In the genomic region with DNA sequence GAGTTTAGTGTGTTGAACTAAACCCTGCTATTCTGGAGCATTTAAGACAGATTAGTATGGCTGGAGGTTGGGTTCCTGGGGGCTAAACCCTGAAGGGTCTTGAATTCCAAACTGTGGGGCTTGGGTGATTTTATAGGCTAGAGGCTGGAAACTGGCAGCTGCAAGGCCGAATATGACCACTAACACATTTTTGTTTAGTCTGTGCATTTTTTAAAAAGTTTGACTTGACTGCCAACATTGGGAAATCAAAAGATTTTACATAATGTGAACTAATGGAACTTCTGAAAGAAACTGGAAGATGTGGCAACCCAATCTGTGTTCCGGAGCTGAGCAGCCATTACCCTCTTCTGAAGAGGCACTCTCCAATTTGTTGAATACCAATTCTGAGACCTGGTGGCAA, we compare ENCODE assay signal across 17 cellular contexts. TPM values are rescaled to one million over a fixed set of nuclear protein-coding genes. Genes with fewer than 3 reads are reported as not detected.
DNase-seq lines count a peak whose midpoint lies in the region; ATAC-seq, FAIRE-seq and TF ChIP-seq lines count a peak whose summit lies in the region.
"Had no signal": no experiment of that assay in that cellular context is flagged by ENCODE, and none has a peak within 500 bp of the region (broad histone marks: within the 10 kb centered on the region; RNA-seq: fewer than 3 reads in every experiment).

No MANE protein-coding gene starts in this region.

- TF ChIP-seq RAD21 in HepG2 (CRISPR knock-in tag; IDR thresholded peaks at IDR 0.05) = no peak

- H3K27me3 Mint-ChIP-seq in glutamatergic neuron (ENCODE audit: unreplicated experiment) = peaks cover 11% of the 10 kb centered on the region
- H3K27me3 Mint-ChIP-seq: activated naive CD4-positive, alpha-beta T cell treated with anti-CD3 and anti-CD28 coated beads, Interleukin-2, amount 10 ng/mL, durations not matched to agents 7 days and 5 days had no signal

- TF ChIP-seq CTCF in HepG2 (CRISPR knock-in tag; IDR thresholded peaks at IDR 0.05) (no peak), right lobe of liver (IDR thresholded peaks at IDR 0.05) (no peak), glutamatergic neuron (IDR thresholded peaks at IDR 0.05; ENCODE audit: partially characterized antibody, unreplicated experiment) (no peak)

- ATAC-seq in HepG2 = no peak
- no peak for ATAC-seq in right lobe of liver
- ATAC-seq: body of pancreas, pancreas had no signal

- 91% methylated on average over 2 of the region's 2 CpGs for WGBS in HepG2 (ENCODE audit: low lambda C conversion rate)
- WGBS in right lobe of liver (ENCODE audit: insufficient coverage, low coverage, low lambda C conversion rate, missing lambda C conversion rate) = 34% methylated on average over 2 of the region's 2 CpGs

- peaks cover 19% of the 10 kb centered on the region for H3K36me3 Mint-ChIP-seq in glutamatergic neuron (ENCODE audit: unreplicated experiment)

- no peaks in the 10 kb centered on the region for H3K9me3 ChIP-seq in HepG2 (ENCODE audit: low read length)
- no peaks in the 10 kb centered on the region for H3K9me3 ChIP-seq in right lobe of liver
- H3K9me3 ChIP-seq: body of pancreas, pancreas, SJSA1, tibial nerve had no signal

- H3K27ac ChIP-seq in HepG2 (ENCODE audit: extremely low read length, insufficient read depth, low read length) = no peak overlapping the region
- H3K27ac ChIP-seq in right lobe of liver = no peak overlapping the region
- H3K27ac ChIP-seq: body of pancreas, pancreas, SJSA1, tibial nerve had no signal

- no peak overlapping the region for H3K4me3 Mint-ChIP-seq in glutamatergic neuron (ENCODE audit: unreplicated experiment)
- H3K4me3 Mint-ChIP-seq: activated naive CD4-positive, alpha-beta T cell treated with anti-CD3 and anti-CD28 coated beads, Interleukin-2, amount 10 ng/mL, durations not matched to agents 7 days and 5 days had no signal

- peaks cover 17% of the 10 kb centered on the region for H3K9me3 Mint-ChIP-seq in glutamatergic neuron (ENCODE audit: unreplicated experiment)

- no peak overlapping the region for H3K9ac ChIP-seq in HepG2 (ENCODE audit: insufficient read depth, low read depth, low read length)

- H2AFZ ChIP-seq in HepG2 (ENCODE audit: low read length) = no peak overlapping the region

- TSS peak; percentile 44 for BruUV-seq in HepG2 (replicated peaks; lab: Mats Ljungman, UMichigan)

- H4K20me1 ChIP-seq in HepG2 (ENCODE audit: insufficient read depth, low read length) = peaks cover 14% of the 10 kb centered on the region; the same call in 1 of the 2 replicates

- H3K4me1 Mint-ChIP-seq in glutamatergic neuron (ENCODE audit: low read depth, unreplicated experiment) = no peaks in the 10 kb centered on the region

- intact Hi-C loops in HepG2 (cut with micrococcal nuclease; ENCODE audit: unreplicated experiment) = no loop called here
- intact Hi-C loops in right lobe of liver (cut with DNase I) = no loop called here

- no peak for TF ChIP-seq EP300 in HepG2 (IDR thresholded peaks at IDR 0.05; ENCODE audit: low read depth in 2 of 2, low read length in 2 of 2)
- TF ChIP-seq EP300 in HepG2 (CRISPR knock-in tag; IDR thresholded peaks at IDR 0.05; ENCODE audit: borderline replicate concordance) = no peak

- H3K27me3 ChIP-seq in HepG2 (ENCODE audit: control insufficient read depth in 1 of 2, insufficient read depth in 2 of 2, low read length in 2 of 2) (no peaks in the 10 kb centered on the region), right lobe of liver (no peaks in the 10 kb centered on the region)
- H3K27me3 ChIP-seq: body of pancreas, dorsolateral prefrontal cortex, pancreas, SJSA1, tibial nerve had no signal

- no peak for TF ChIP-seq POLR2A in HepG2 (IDR thresholded peaks at IDR 0.05; ENCODE audit: insufficient read depth in 1 of 2, low read depth in 2 of 2, low read length in 2 of 2)
- no peak for TF ChIP-seq POLR2A in right lobe of liver (IDR thresholded peaks at IDR 0.05)

- H3K4me1 ChIP-seq in HepG2 (ENCODE audit: insufficient read depth, low read length) = peaks cover 25% of the 10 kb centered on the region
- H3K4me1 ChIP-seq in right lobe of liver = peaks cover 0 to 6% (median 0%) of the 10 kb centered on the region in 4 donors

- H3K36me3 ChIP-seq in HepG2 (replicated peaks in 1 of 2; ENCODE audit: control insufficient read depth in 1 of 2, insufficient read depth in 2 of 2, low read length in 2 of 2) = peaks cover 2 to 5% of the 10 kb centered on the region in 2 experiments; a peak in 1 of 5 replicates
- H3K36me3 ChIP-seq in right lobe of liver = peaks cover 0 to 14% (median 0%) of the 10 kb centered on the region in 4 donors

- peaks cover 4% of the 10 kb centered on the region for H3K79me2 ChIP-seq in HepG2 (ENCODE audit: insufficient read depth, low read length)

- peak overlapping the region; percentile 8 for H3K27ac Mint-ChIP-seq in glutamatergic neuron (ENCODE audit: unreplicated experiment)

- no peak for DNase-seq in HepG2 (ENCODE audit: low spot score)
- DNase-seq in right lobe of liver = no peak
- peak; percentile 73 for DNase-seq in amniotic epithelial cell (ENCODE audit: low read depth)
- DNase-seq in glutamatergic neuron = no peak
- no peak for DNase-seq in cerebellar nuclear complex (lab: John Stamatoyannopoulos, UW)
- no peak for DNase-seq in NCI-H1105 (lab: John Stamatoyannopoulos, UW)
- no peak for DNase-seq in occipital lobe (lab: John Stamatoyannopoulos, UW)
- DNase-seq in HUDEP-2 (lab: John Stamatoyannopoulos, UW; ENCODE audit: unreplicated experiment in 76 of 76) = no peak
- DNase-seq: ACHN; activated naive CD4-positive, alpha-beta T cell treated with anti-CD3 and anti-CD28 coated beads, Interleukin-2, amount 10 ng/mL, durations not matched to agents 7 days and 5 days; body of pancreas; dorsolateral prefrontal cortex; NCI-H446; small intestine had no signal

- no peak overlapping the region for H3K4me2 ChIP-seq in HepG2 (ENCODE audit: low read depth, low read length)

- POLR2A ChIA-PET in HepG2 (lab: Yijun Ruan, JAX) = interaction anchor here (1.9 kb wide), 1 partner anchor 13 kb away, joined by 6 read pairs; no protein-coding TSS in a partner anchor

- CTCF ChIA-PET in HepG2 (lab: Yijun Ruan, JAX; ENCODE audit: low intra/inter-chr PET ratio, low total read pairs) = no interaction called here

- H3K4me3 ChIP-seq in HepG2 (replicated peaks in 1 of 3; ENCODE audit: insufficient read depth in 1 of 3, low read depth in 2 of 3, low read length in 3 of 3) (no peak overlapping the region), right lobe of liver (no peak overlapping the region)
- H3K4me3 ChIP-seq: body of pancreas, dorsolateral prefrontal cortex, pancreas, SJSA1, tibial nerve had no signal

- in situ Hi-C loops in HepG2 (cut with HindIII; ENCODE audit: extremely low pct_ligation_motif_present, low pct_unique_long_range_greater_than_20kb) = no loop called here

- no peak for FAIRE-seq in HepG2 (lab: Jason Lieb, UNC)
- FAIRE-seq: pancreas, small intestine had no signal

RNA-seq across cellular contexts. Expression of a gene that starts 5.1 kb away (rescaled TPM):
- 4.0 and 4.2 TPM in 2 replicates for total RNA-seq in HepG2 (2016; rRNA removed; fragmentation: Illumina TruSeq; extraction: Trizol)
- 1.1 and 1.3 TPM in 2 replicates for total RNA-seq in HepG2 (2016; cell fraction: cytosol; rRNA removed; fragmentation: Illumina TruSeq; extraction: Trizol; ENCODE audit: low read depth)
- 3.2 and 4.6 TPM in 2 replicates for total RNA-seq in HepG2 (2016; cell fraction: insoluble cytoplasmic fraction; rRNA removed; fragmentation: Illumina TruSeq; extraction: Trizol)
- total RNA-seq in HepG2 (2016; cell fraction: membrane; rRNA removed; fragmentation: Illumina TruSeq; extraction: Trizol) = 3.3 and 3.7 TPM in 2 replicates
- total RNA-seq in HepG2 (2016; cell fraction: nucleus; rRNA removed; fragmentation: Illumina TruSeq; extraction: Trizol) = 1.9 and 2.1 TPM in 2 replicates
- polyA plus RNA-seq in HepG2 (2011; rRNA removed) = 4.1 and 5.1 TPM in 2 replicates
- polyA plus RNA-seq in HepG2 (2011; cell fraction: cytosol; rRNA removed) = 2.9 and 3.0 TPM in 2 replicates
- 9.8 and 12.0 TPM in 2 replicates for polyA plus RNA-seq in HepG2 (2011; cell fraction: nucleus; rRNA removed)
- 4.6 and 5.3 TPM in 2 replicates for polyA plus RNA-seq in HepG2 (2012)
- 1.1 and 1.2 TPM in 2 replicates for polyA plus RNA-seq in HepG2 (2016; cell fraction: cytosol; fragmentation: Illumina TruSeq; extraction: Trizol; ENCODE audit: low read depth)
- 4.7 and 4.8 TPM in 2 replicates for polyA plus RNA-seq in HepG2 (2016; cell fraction: insoluble cytoplasmic fraction; fragmentation: Illumina TruSeq; extraction: Trizol; ENCODE audit: low read depth)
- 1.6 and 1.9 TPM in 2 replicates for polyA plus RNA-seq in HepG2 (2016; cell fraction: membrane; fragmentation: Illumina TruSeq; extraction: Trizol; ENCODE audit: low read depth)
- polyA plus RNA-seq in HepG2 (2016; cell fraction: nucleus; fragmentation: Illumina TruSeq; extraction: Trizol; ENCODE audit: insufficient read depth, low read depth) = 4.1 and 5.8 TPM in 2 replicates
- 2.9 and 8.2 TPM in 2 replicates for polyA minus RNA-seq in HepG2 (2011; rRNA and poly(A)+ RNA removed; ENCODE audit: low replicate concordance)
- 1.7 and 2.9 TPM in 2 replicates for polyA minus RNA-seq in HepG2 (2011; cell fraction: cytosol; rRNA and poly(A)+ RNA removed)
- 4.8 and 5.4 TPM in 2 replicates for polyA minus RNA-seq in HepG2 (2011; cell fraction: nucleus; rRNA and poly(A)+ RNA removed)
- 1 to 10 TPM; 2.9 to 5.5 (median 4.1) TPM for total RNA-seq in right lobe of liver
- total RNA-seq in glutamatergic neuron (ENCODE audit: unreplicated experiment) = 8.4 TPM
- 5.1 TPM for total RNA-seq in occipital lobe

RNA-seq across cellular contexts. Expression of a gene that starts 13.8 kb away (rescaled TPM):
- total RNA-seq in HepG2 (2016; rRNA removed; fragmentation: Illumina TruSeq; extraction: Trizol) (0.93 and 1.0 TPM in 2 replicates), right lobe of liver (1 to 10 TPM; 4.2 to 6.0 (median 4.7) TPM), glutamatergic neuron (ENCODE audit: unreplicated experiment) (14.6 TPM), occipital lobe (1.2 TPM)
- total RNA-seq in HepG2 (2016; cell fraction: cytosol; rRNA removed; fragmentation: Illumina TruSeq; extraction: Trizol; ENCODE audit: low read depth) = 0.26 and 0.30 TPM in 2 replicates
- 0.83 and 0.93 TPM in 2 replicates for total RNA-seq in HepG2 (2016; cell fraction: insoluble cytoplasmic fraction; rRNA removed; fragmentation: Illumina TruSeq; extraction: Trizol)
- total RNA-seq in HepG2 (2016; cell fraction: membrane; rRNA removed; fragmentation: Illumina TruSeq; extraction: Trizol) = 1.1 and 1.3 TPM in 2 replicates
- total RNA-seq in HepG2 (2016; cell fraction: nucleus; rRNA removed; fragmentation: Illumina TruSeq; extraction: Trizol) = 0.97 and 1.1 TPM in 2 replicates
- polyA plus RNA-seq in HepG2 (2011; rRNA removed) = 1.0 and 1.5 TPM in 2 replicates
- 1.2 and 1.9 TPM in 2 replicates for polyA plus RNA-seq in HepG2 (2011; cell fraction: cytosol; rRNA removed)
- polyA plus RNA-seq in HepG2 (2011; cell fraction: nucleus; rRNA removed) = 3.2 and 3.9 TPM in 2 replicates
- 1.9 and 2.1 TPM in 2 replicates for polyA plus RNA-seq in HepG2 (2012)
- polyA plus RNA-seq in HepG2 (2016; cell fraction: cytosol; fragmentation: Illumina TruSeq; extraction: Trizol; ENCODE audit: low read depth) = 0.71 and 0.81 TPM in 2 replicates
- polyA plus RNA-seq in HepG2 (2016; cell fraction: insoluble cytoplasmic fraction; fragmentation: Illumina TruSeq; extraction: Trizol; ENCODE audit: low read depth) = 3.6 and 4.1 TPM in 2 replicates
- polyA plus RNA-seq in HepG2 (2016; cell fraction: membrane; fragmentation: Illumina TruSeq; extraction: Trizol; ENCODE audit: low read depth) = 2.4 and 2.8 TPM in 2 replicates
- 6.6 and 6.7 TPM in 2 replicates for polyA plus RNA-seq in HepG2 (2016; cell fraction: nucleus; fragmentation: Illumina TruSeq; extraction: Trizol; ENCODE audit: insufficient read depth, low read depth)
- 2.5 and 2.6 TPM in 2 replicates for polyA minus RNA-seq in HepG2 (2011; rRNA and poly(A)+ RNA removed; ENCODE audit: low replicate concordance)
- polyA minus RNA-seq in HepG2 (2011; cell fraction: cytosol; rRNA and poly(A)+ RNA removed) = 2.0 and 2.2 TPM in 2 replicates
- polyA minus RNA-seq in HepG2 (2011; cell fraction: nucleus; rRNA and poly(A)+ RNA removed) = 0.62 and 0.90 TPM in 2 replicates

RNA-seq across cellular contexts. Expression of a gene that starts 19.2 kb away (rescaled TPM):
- total RNA-seq in HepG2 (2016; rRNA removed; fragmentation: Illumina TruSeq; extraction: Trizol) (1.6 and 4.6 TPM in 2 replicates), right lobe of liver (10 to 100 TPM in 4 of 6 experiments, 1 to 10 TPM in 2; 8.2 to 21.0 (median 11.3) TPM), glutamatergic neuron (ENCODE audit: unreplicated experiment) (6.7 TPM), occipital lobe (2.8 TPM)
- 6.2 and 7.2 TPM in 2 replicates for total RNA-seq in HepG2 (2016; cell fraction: cytosol; rRNA removed; fragmentation: Illumina TruSeq; extraction: Trizol; ENCODE audit: low read depth)
- 2.8 and 4.6 TPM in 2 replicates for total RNA-seq in HepG2 (2016; cell fraction: insoluble cytoplasmic fraction; rRNA removed; fragmentation: Illumina TruSeq; extraction: Trizol)
- 7.6 and 10.2 TPM in 2 replicates for total RNA-seq in HepG2 (2016; cell fraction: membrane; rRNA removed; fragmentation: Illumina TruSeq; extraction: Trizol)
- 2.7 TPM in 2 replicates for total RNA-seq in HepG2 (2016; cell fraction: nucleus; rRNA removed; fragmentation: Illumina TruSeq; extraction: Trizol)
- polyA plus RNA-seq in HepG2 (2011; rRNA removed) = 3.2 and 5.0 TPM in 2 replicates
- polyA plus RNA-seq in HepG2 (2011; cell fraction: cytosol; rRNA removed) = 3.9 and 7.0 TPM in 2 replicates
- polyA plus RNA-seq in HepG2 (2011; cell fraction: nucleus; rRNA removed) = 8.3 and 9.7 TPM in 2 replicates
- 2.9 and 4.1 TPM in 2 replicates for polyA plus RNA-seq in HepG2 (2012)
- polyA plus RNA-seq in HepG2 (2016; cell fraction: cytosol; fragmentation: Illumina TruSeq; extraction: Trizol; ENCODE audit: low read depth) = 8.5 and 8.9 TPM in 2 replicates
- polyA plus RNA-seq in HepG2 (2016; cell fraction: insoluble cytoplasmic fraction; fragmentation: Illumina TruSeq; extraction: Trizol; ENCODE audit: low read depth) = 3.6 and 4.5 TPM in 2 replicates
- polyA plus RNA-seq in HepG2 (2016; cell fraction: membrane; fragmentation: Illumina TruSeq; extraction: Trizol; ENCODE audit: low read depth) = 9.0 and 9.5 TPM in 2 replicates
- 4.9 and 5.2 TPM in 2 replicates for polyA plus RNA-seq in HepG2 (2016; cell fraction: nucleus; fragmentation: Illumina TruSeq; extraction: Trizol; ENCODE audit: insufficient read depth, low read depth)
- polyA minus RNA-seq in HepG2 (2011; rRNA and poly(A)+ RNA removed; ENCODE audit: low replicate concordance) = 3.5 and 3.9 TPM in 2 replicates
- polyA minus RNA-seq in HepG2 (2011; cell fraction: cytosol; rRNA and poly(A)+ RNA removed) = 2.5 and 3.1 TPM in 2 replicates
- 2.7 and 3.3 TPM in 2 replicates for polyA minus RNA-seq in HepG2 (2011; cell fraction: nucleus; rRNA and poly(A)+ RNA removed)

RNA-seq across cellular contexts. Expression of a gene that starts 19.9 kb away (rescaled TPM):
- 3.4 and 5.9 TPM in 2 replicates for total RNA-seq in HepG2 (2016; rRNA removed; fragmentation: Illumina TruSeq; extraction: Trizol)
- 0.97 and 1.0 TPM in 2 replicates for total RNA-seq in HepG2 (2016; cell fraction: cytosol; rRNA removed; fragmentation: Illumina TruSeq; extraction: Trizol; ENCODE audit: low read depth)
- total RNA-seq in HepG2 (2016; cell fraction: insoluble cytoplasmic fraction; rRNA removed; fragmentation: Illumina TruSeq; extraction: Trizol) = 3.3 and 4.8 TPM in 2 replicates
- total RNA-seq in HepG2 (2016; cell fraction: membrane; rRNA removed; fragmentation: Illumina TruSeq; extraction: Trizol) = 3.8 and 4.3 TPM in 2 replicates
- total RNA-seq in HepG2 (2016; cell fraction: nucleus; rRNA removed; fragmentation: Illumina TruSeq; extraction: Trizol) = 4.3 and 5.0 TPM in 2 replicates
- 3.6 and 4.1 TPM in 2 replicates for polyA plus RNA-seq in HepG2 (2011; rRNA removed)
- polyA plus RNA-seq in HepG2 (2011; cell fraction: cytosol; rRNA removed) = 2.4 and 3.2 TPM in 2 replicates
- 9.6 and 12.9 TPM in 2 replicates for polyA plus RNA-seq in HepG2 (2011; cell fraction: nucleus; rRNA removed)
- polyA plus RNA-seq in HepG2 (2012) = 6.5 and 7.8 TPM in 2 replicates
- 1.7 and 2.0 TPM in 2 replicates for polyA plus RNA-seq in HepG2 (2016; cell fraction: cytosol; fragmentation: Illumina TruSeq; extraction: Trizol; ENCODE audit: low read depth)
- 7.2 and 8.9 TPM in 2 replicates for polyA plus RNA-seq in HepG2 (2016; cell fraction: insoluble cytoplasmic fraction; fragmentation: Illumina TruSeq; extraction: Trizol; ENCODE audit: low read depth)
- polyA plus RNA-seq in HepG2 (2016; cell fraction: membrane; fragmentation: Illumina TruSeq; extraction: Trizol; ENCODE audit: low read depth) = 5.5 and 6.4 TPM in 2 replicates
- polyA plus RNA-seq in HepG2 (2016; cell fraction: nucleus; fragmentation: Illumina TruSeq; extraction: Trizol; ENCODE audit: insufficient read depth, low read depth) = 14.5 and 17.0 TPM in 2 replicates
- 7.4 and 7.8 TPM in 2 replicates for polyA minus RNA-seq in HepG2 (2011; rRNA and poly(A)+ RNA removed; ENCODE audit: low replicate concordance)
- 4.2 and 4.4 TPM in 2 replicates for polyA minus RNA-seq in HepG2 (2011; cell fraction: cytosol; rRNA and poly(A)+ RNA removed)
- polyA minus RNA-seq in HepG2 (2011; cell fraction: nucleus; rRNA and poly(A)+ RNA removed) = 4.4 and 6.8 TPM in 2 replicates
- 10 to 100 TPM in 1 of 6 experiments, 1 to 10 TPM in 5; 3.0 to 13.1 (median 5.1) TPM for total RNA-seq in right lobe of liver
- 26.0 TPM for total RNA-seq in glutamatergic neuron (ENCODE audit: unreplicated experiment)
- total RNA-seq in occipital lobe = 4.1 TPM

RNA-seq across cellular contexts. Expression of a gene that starts 21.5 kb away (rescaled TPM):
- total RNA-seq in HepG2 (2016; rRNA removed; fragmentation: Illumina TruSeq; extraction: Trizol) (3.0 and 4.4 TPM in 2 replicates), right lobe of liver (10 to 100 TPM in 1 of 6 experiments, 1 to 10 TPM in 5; 5.4 to 11.6 (median 6.5) TPM), glutamatergic neuron (ENCODE audit: unreplicated experiment) (43.6 TPM), occipital lobe (4.8 TPM)
- total RNA-seq in HepG2 (2016; cell fraction: cytosol; rRNA removed; fragmentation: Illumina TruSeq; extraction: Trizol; ENCODE audit: low read depth) = 4.9 and 7.2 TPM in 2 replicates
- total RNA-seq in HepG2 (2016; cell fraction: insoluble cytoplasmic fraction; rRNA removed; fragmentation: Illumina TruSeq; extraction: Trizol) = 1.4 and 3.8 TPM in 2 replicates
- total RNA-seq in HepG2 (2016; cell fraction: membrane; rRNA removed; fragmentation: Illumina TruSeq; extraction: Trizol) = 6.2 and 8.6 TPM in 2 replicates
- 3.4 and 4.3 TPM in 2 replicates for total RNA-seq in HepG2 (2016; cell fraction: nucleus; rRNA removed; fragmentation: Illumina TruSeq; extraction: Trizol)
- polyA plus RNA-seq in HepG2 (2011; rRNA removed) = 6.0 and 7.0 TPM in 2 replicates
- 4.7 and 7.3 TPM in 2 replicates for polyA plus RNA-seq in HepG2 (2011; cell fraction: cytosol; rRNA removed)
- polyA plus RNA-seq in HepG2 (2011; cell fraction: nucleus; rRNA removed) = 27.6 and 35.1 TPM in 2 replicates
- 18.9 and 26.2 TPM in 2 replicates for polyA plus RNA-seq in HepG2 (2012)
- polyA plus RNA-seq in HepG2 (2016; cell fraction: cytosol; fragmentation: Illumina TruSeq; extraction: Trizol; ENCODE audit: low read depth) = 32.0 and 36.6 TPM in 2 replicates
- polyA plus RNA-seq in HepG2 (2016; cell fraction: insoluble cytoplasmic fraction; fragmentation: Illumina TruSeq; extraction: Trizol; ENCODE audit: low read depth) = 11.3 and 16.8 TPM in 2 replicates
- 30.4 and 35.3 TPM in 2 replicates for polyA plus RNA-seq in HepG2 (2016; cell fraction: membrane; fragmentation: Illumina TruSeq; extraction: Trizol; ENCODE audit: low read depth)
- polyA plus RNA-seq in HepG2 (2016; cell fraction: nucleus; fragmentation: Illumina TruSeq; extraction: Trizol; ENCODE audit: insufficient read depth, low read depth) = 20.0 and 25.7 TPM in 2 replicates
- polyA minus RNA-seq in HepG2 (2011; rRNA and poly(A)+ RNA removed; ENCODE audit: low replicate concordance) = 7.9 and 9.8 TPM in 2 replicates
- 8.1 and 9.1 TPM in 2 replicates for polyA minus RNA-seq in HepG2 (2011; cell fraction: cytosol; rRNA and poly(A)+ RNA removed)
- 7.1 and 8.8 TPM in 2 replicates for polyA minus RNA-seq in HepG2 (2011; cell fraction: nucleus; rRNA and poly(A)+ RNA removed)
